In the genomic region with DNA sequence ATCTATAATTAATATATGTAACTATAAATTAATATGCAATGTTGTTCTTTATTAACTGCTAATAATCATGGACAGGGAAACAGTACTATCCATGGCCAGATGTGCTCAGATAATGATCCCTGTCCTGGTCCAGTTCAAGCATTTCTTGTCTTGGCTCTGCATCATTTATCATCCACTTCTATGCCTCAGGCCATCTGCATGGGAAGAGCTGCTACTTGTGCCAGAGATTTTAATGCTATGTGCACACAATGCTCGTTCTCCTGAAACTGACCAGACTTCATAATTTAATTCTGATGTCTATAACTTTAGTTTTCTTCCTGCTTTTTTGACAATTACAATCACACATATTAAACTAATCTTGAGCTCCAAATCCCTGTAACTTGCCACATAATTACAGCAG, we compare ENCODE assay signal across 23 cellular contexts.
"Had no signal": no experiment of that assay in that cellular context is flagged by ENCODE, and none has a peak within 500 bp of the region (broad histone marks: within the 10 kb centered on the region; RNA-seq: fewer than 3 reads in every experiment).

No MANE protein-coding gene starts in this region.

- DNase-seq: activated CD4-positive, alpha-beta memory T cell treated with anti-CD3 and anti-CD28 coated beads for 36 hours; activated CD4-positive, alpha-beta T cell treated with anti-CD3 and anti-CD28 coated beads for 48 hours; activated effector memory CD4-positive, alpha-beta T cell treated with Interleukin-2 at 50 U/mL for 16 hours; activated naive CD4-positive, alpha-beta T cell treated with anti-CD3 and anti-CD28 coated beads for 36 hours; activated naive CD8-positive, alpha-beta T cell treated with anti-CD3 and anti-CD28 coated beads, Interleukin-2, amount 50 U/mL, for 24 hours; activated T-cell treated with anti-CD3 and anti-CD28 coated beads, Interleukin-2, amount 50 U/mL, for 72 hours; brain microvascular endothelial cell; central memory CD4-positive, alpha-beta T cell; effector memory CD4-positive, alpha-beta T cell; hypothalamus; ovary; spleen; stimulated activated CD4-positive, alpha-beta T cell treated with anti-CD3 and anti-CD28 coated beads, Interleukin-4, amount 100 ng/mL, for 1 hour; stimulated activated naive CD4-positive, alpha-beta T cell; testis; trophoblast cell had no signal

- H3K27ac Mint-ChIP-seq: activated CD4-positive, alpha-beta memory T cell treated with anti-CD3 and anti-CD28 coated beads for 36 hours; activated naive CD4-positive, alpha-beta T cell treated with anti-CD3 and anti-CD28 coated beads for 36 hours; activated naive CD8-positive, alpha-beta T cell treated with anti-CD3 and anti-CD28 coated beads, Interleukin-2, amount 50 U/mL, for 24 hours; activated T-cell treated with anti-CD3 and anti-CD28 coated beads, Interleukin-2, amount 50 U/mL, for 72 hours; nephron had no signal

- ATAC-seq: activated naive CD8-positive, alpha-beta T cell treated with anti-CD3 and anti-CD28 coated beads, Interleukin-2, amount 50 U/mL, for 24 hours; activated T-cell treated with anti-CD3 and anti-CD28 coated beads, Interleukin-2, amount 50 U/mL, for 72 hours had no signal

- H3K4me3 ChIP-seq: ascending aorta, esophagus muscularis mucosa, ovary, prostate gland, spleen, testis, vagina had no signal

- H3K27me3 ChIP-seq: ascending aorta, brain microvascular endothelial cell, esophagus muscularis mucosa, neutrophil, ovary, spleen, testis, vagina had no signal

- H3K27me3 Mint-ChIP-seq: activated naive CD8-positive, alpha-beta T cell treated with anti-CD3 and anti-CD28 coated beads, Interleukin-2, amount 50 U/mL, for 24 hours had no signal

- H3K27ac ChIP-seq: ascending aorta, brain microvascular endothelial cell, esophagus muscularis mucosa, neutrophil, ovary, prostate gland, spleen, testis, vagina had no signal

- H3K36me3 ChIP-seq: ascending aorta, brain microvascular endothelial cell, esophagus muscularis mucosa, neutrophil, ovary, prostate gland, spleen, vagina had no signal

- H3K9me3 Mint-ChIP-seq: activated naive CD4-positive, alpha-beta T cell treated with anti-CD3 and anti-CD28 coated beads for 36 hours; activated naive CD8-positive, alpha-beta T cell treated with anti-CD3 and anti-CD28 coated beads, Interleukin-2, amount 50 U/mL, for 24 hours; activated T-cell treated with anti-CD3 and anti-CD28 coated beads, Interleukin-2, amount 50 U/mL, for 72 hours; nephron had no signal

- H3K4me3 Mint-ChIP-seq: activated CD4-positive, alpha-beta memory T cell treated with anti-CD3 and anti-CD28 coated beads for 36 hours; activated naive CD4-positive, alpha-beta T cell treated with anti-CD3 and anti-CD28 coated beads for 36 hours; activated naive CD8-positive, alpha-beta T cell treated with anti-CD3 and anti-CD28 coated beads, Interleukin-2, amount 50 U/mL, for 24 hours; activated T-cell treated with anti-CD3 and anti-CD28 coated beads, Interleukin-2, amount 50 U/mL, for 72 hours; nephron had no signal

- H3K4me1 Mint-ChIP-seq: activated naive CD8-positive, alpha-beta T cell treated with anti-CD3 and anti-CD28 coated beads, Interleukin-2, amount 50 U/mL, for 24 hours; nephron had no signal

- H3K9me3 ChIP-seq: ascending aorta, esophagus muscularis mucosa, neutrophil, ovary, prostate gland, spleen, testis, vagina had no signal

- H3K4me1 ChIP-seq: ascending aorta, esophagus muscularis mucosa, prostate gland, spleen, testis, vagina had no signal

- FAIRE-seq: frontal cortex had no signal

- H3K36me3 Mint-ChIP-seq: activated CD4-positive, alpha-beta memory T cell treated with anti-CD3 and anti-CD28 coated beads for 36 hours had no signal
